10 cellular contexts compared by ENCODE assay signal in genomic region chr12:107088912-107089311, GRCh38.
"Had no signal": no experiment of that assay in that cellular context is flagged by ENCODE, and none has a peak within 500 bp of the region (broad histone marks: within the 10 kb centered on the region; RNA-seq: fewer than 3 reads in every experiment).

No MANE protein-coding gene starts in this region.

- H3K4me3 ChIP-seq: GM23248 had no signal

- DNase-seq: GM23248, GOT3, H9, HCEC 1CT, HFFc6, IMR-90, KBM-7 had no signal

- H3K27ac ChIP-seq: GM23248, HL-60 had no signal

- H3K9ac ChIP-seq: GM23248 had no signal

- FAIRE-seq: H54, HepG2 had no signal

- H2AFZ ChIP-seq: GM23248 had no signal
